12 cellular contexts compared by ENCODE assay signal in the genomic region with DNA sequence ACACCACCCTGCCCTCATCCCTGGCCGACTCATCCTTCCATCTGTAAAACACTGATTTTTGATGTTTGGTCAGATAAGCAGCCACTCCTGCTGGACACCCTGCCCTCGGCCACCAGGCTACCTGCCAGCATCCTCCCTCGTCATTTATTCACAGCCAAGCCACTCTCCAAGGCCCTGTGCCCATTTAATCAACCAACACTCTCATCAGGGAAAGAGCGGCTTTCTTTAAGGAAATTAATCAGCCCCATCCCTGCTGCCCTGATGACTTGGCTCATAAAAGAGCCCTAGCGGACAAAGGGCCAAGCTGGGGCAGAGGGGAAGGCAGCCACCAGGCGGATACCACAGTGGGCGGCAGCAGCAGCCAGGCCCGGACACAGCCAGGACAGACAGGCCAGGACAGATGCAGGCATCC.
"Had no signal": no experiment of that assay in that cellular context is flagged by ENCODE, and none has a peak within 500 bp of the region (broad histone marks: within the 10 kb centered on the region; RNA-seq: fewer than 3 reads in every experiment).

No MANE protein-coding gene starts in this region.

- H3K4me3 ChIP-seq: colonic mucosa, esophagus muscularis mucosa had no signal

- H3K27me3 Mint-ChIP-seq: activated naive CD4-positive, alpha-beta T cell treated with anti-CD3 and anti-CD28 coated beads, Interleukin-2, amount 10 ng/mL, durations not matched to agents 7 days and 5 days had no signal

- ATAC-seq: left ventricle myocardium superior; stimulated activated effector memory CD8-positive, alpha-beta T cell treated with anti-CD3 and anti-CD28 coated beads, Interleukin-12 subunit alpha, Interleukin-12 subunit beta, amount 100 ng/mL, for 72 hours had no signal

- DNase-seq: activated CD4-positive, alpha-beta T cell treated with anti-CD3 and anti-CD28 coated beads for 1 hour; activated CD4-positive, alpha-beta T cell treated with anti-CD3 and anti-CD28 coated beads, Interleukin-2, amount 50 U/mL, for 4 hours; activated naive CD4-positive, alpha-beta T cell treated with anti-CD3 and anti-CD28 coated beads, Interleukin-2, amount 10 ng/mL, durations not matched to agents 7 days and 5 days; activated T-cell treated with anti-CD3 and anti-CD28 coated beads, Interleukin-2, amount 50 U/mL, for 1 hour; left ventricle myocardium superior; stimulated activated CD4-positive, alpha-beta T cell treated with anti-CD3 and anti-CD28 coated beads, Interleukin-12 subunit alpha, Interleukin-12 subunit beta, amount 100 ng/mL, for 4 hours; T1000 had no signal

- H3K79me2 ChIP-seq: parathyroid adenoma had no signal

- H3K36me3 ChIP-seq: colonic mucosa, esophagus muscularis mucosa had no signal

- H3K4me1 ChIP-seq: colonic mucosa had no signal

- H3K4me1 Mint-ChIP-seq: activated naive CD4-positive, alpha-beta T cell treated with anti-CD3 and anti-CD28 coated beads, Interleukin-2, amount 10 ng/mL, durations not matched to agents 7 days and 5 days; memory B cell; stimulated activated effector memory CD8-positive, alpha-beta T cell treated with anti-CD3 and anti-CD28 coated beads, Interleukin-12 subunit alpha, Interleukin-12 subunit beta, amount 100 ng/mL, for 72 hours had no signal

- H3K4me3 Mint-ChIP-seq: activated naive CD4-positive, alpha-beta T cell treated with anti-CD3 and anti-CD28 coated beads, Interleukin-2, amount 10 ng/mL, durations not matched to agents 7 days and 5 days; memory B cell; stimulated activated effector memory CD8-positive, alpha-beta T cell treated with anti-CD3 and anti-CD28 coated beads, Interleukin-12 subunit alpha, Interleukin-12 subunit beta, amount 100 ng/mL, for 72 hours had no signal

- H3K27ac ChIP-seq: colonic mucosa, esophagus muscularis mucosa, parathyroid adenoma had no signal

- H2AFZ ChIP-seq: parathyroid adenoma had no signal

- H3K36me3 Mint-ChIP-seq: activated naive CD4-positive, alpha-beta T cell treated with anti-CD3 and anti-CD28 coated beads, Interleukin-2, amount 10 ng/mL, durations not matched to agents 7 days and 5 days; memory B cell; stimulated activated effector memory CD8-positive, alpha-beta T cell treated with anti-CD3 and anti-CD28 coated beads, Interleukin-12 subunit alpha, Interleukin-12 subunit beta, amount 100 ng/mL, for 72 hours had no signal

- H3K9ac ChIP-seq: parathyroid adenoma had no signal

- H3K9me3 Mint-ChIP-seq: activated naive CD4-positive, alpha-beta T cell treated with anti-CD3 and anti-CD28 coated beads, Interleukin-2, amount 10 ng/mL, durations not matched to agents 7 days and 5 days; memory B cell; stimulated activated effector memory CD8-positive, alpha-beta T cell treated with anti-CD3 and anti-CD28 coated beads, Interleukin-12 subunit alpha, Interleukin-12 subunit beta, amount 100 ng/mL, for 72 hours had no signal

- H3K27ac Mint-ChIP-seq: activated naive CD4-positive, alpha-beta T cell treated with anti-CD3 and anti-CD28 coated beads, Interleukin-2, amount 10 ng/mL, durations not matched to agents 7 days and 5 days; memory B cell; stimulated activated effector memory CD8-positive, alpha-beta T cell treated with anti-CD3 and anti-CD28 coated beads, Interleukin-12 subunit alpha, Interleukin-12 subunit beta, amount 100 ng/mL, for 72 hours had no signal

- H3K27me3 ChIP-seq: colonic mucosa, esophagus muscularis mucosa had no signal

- H3K9me3 ChIP-seq: colonic mucosa, esophagus muscularis mucosa had no signal
